Comparison of ENCODE assay signal across 16 cellular contexts in the genomic region with DNA sequence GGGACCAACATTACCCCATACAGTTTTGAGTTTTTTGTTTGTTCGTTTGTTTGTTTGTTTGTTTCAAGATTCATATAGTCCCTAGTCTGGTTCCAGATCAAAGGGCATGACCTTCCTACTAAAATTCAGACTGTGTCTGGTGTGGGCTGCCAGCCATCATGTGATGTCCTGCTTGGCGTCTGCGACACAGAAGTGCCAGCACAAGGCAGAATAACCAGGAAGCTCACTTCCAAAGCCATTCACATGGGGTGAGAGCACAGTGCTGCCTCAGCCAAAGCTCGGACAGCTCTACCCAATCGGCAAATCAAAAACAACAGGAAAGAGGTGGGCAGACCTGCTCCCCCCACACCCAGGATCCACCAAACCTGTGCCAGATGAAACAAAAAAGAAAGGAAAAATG.
DNase-seq lines count a peak whose midpoint lies in the region; TF ChIP-seq lines count a peak whose summit lies in the region.
"Had no signal": no experiment of that assay in that cellular context is flagged by ENCODE, and none has a peak within 500 bp of the region (broad histone marks: within the 10 kb centered on the region; RNA-seq: fewer than 3 reads in every experiment).

No MANE protein-coding gene starts in this region.

- no peak overlapping the region for H3K9ac ChIP-seq in trophoblast cell (ENCODE audit: low read length)
- H3K9ac ChIP-seq: KMS-11 had no signal

- no peaks in the 10 kb centered on the region for H3K79me2 ChIP-seq in trophoblast cell (ENCODE audit: control insufficient read depth, insufficient read depth, low read length, poor library complexity)

- H3K36me3 ChIP-seq in left ventricle myocardium inferior, result no peaks in the 10 kb centered on the region
- H3K36me3 ChIP-seq in trophoblast cell (ENCODE audit: control insufficient read depth in 1 of 2, insufficient read depth in 2 of 2, low read length in 2 of 2), result no peaks in the 10 kb centered on the region
- H3K36me3 ChIP-seq in esophagus muscularis mucosa, result no peaks in the 10 kb centered on the region
- H3K36me3 ChIP-seq: MG63 had no signal

- peak; percentile 64 for DNase-seq in CD1c-positive myeloid dendritic cell (ENCODE audit: extremely low spot score)
- DNase-seq in cerebellar cortex (ENCODE audit: low spot score), result peak; percentile 10
- DNase-seq in left ventricle myocardium inferior, result peak; percentile 58
- DNase-seq in trophoblast cell, result no peak
- DNase-seq in esophagus muscularis mucosa (ENCODE audit: extremely low spot score), result no peak
- DNase-seq in DMS114 treated with DMSO at 0.1 percent for 48 hours (lab: John Stamatoyannopoulos, UW; ENCODE audit: unreplicated experiment), result no peak
- no peak for DNase-seq in KBM-7
- DNase-seq in NCI-H2227 (lab: John Stamatoyannopoulos, UW; ENCODE audit: unreplicated experiment), result no peak
- DNase-seq: C1 segment of cervical spinal cord, MG63, NCI-H1105, NCI-H187, NCI-H446 treated with DMSO at 0.1 percent for 48 hours, NCI-H748 treated with DMSO at 0.1 percent for 48 hours had no signal

- no CpG with 5 or more reads among the region's 5 CpGs for WGBS in trophoblast cell (ENCODE audit: extremely low coverage, insufficient coverage, insufficient read length)
- WGBS in esophagus muscularis mucosa, result 43% methylated on average over 5 of the region's 5 CpGs

- H3K9me3 ChIP-seq in left ventricle myocardium inferior (replicated peaks) (peaks cover 4% of the 10 kb centered on the region), trophoblast cell (ENCODE audit: insufficient read depth, low read depth, low read length) (no peaks in the 10 kb centered on the region), esophagus muscularis mucosa (no peaks in the 10 kb centered on the region)
- H3K9me3 ChIP-seq: MG63 had no signal

- no peak for TF ChIP-seq POLR2A in esophagus muscularis mucosa (IDR thresholded peaks at IDR 0.05; ENCODE audit: low read depth)

- H2AFZ ChIP-seq in trophoblast cell (ENCODE audit: insufficient read depth, low read length, poor library complexity), result peak overlapping the region; percentile 67

- no peak overlapping the region for H3K23ac ChIP-seq in trophoblast cell (ENCODE audit: low read length)

- H3K14ac ChIP-seq in trophoblast cell (ENCODE audit: low read length), result peak overlapping the region; percentile 66

- H3K4me3 ChIP-seq in left ventricle myocardium inferior (no peak overlapping the region), trophoblast cell (ENCODE audit: low read depth, low read length) (no peak overlapping the region), esophagus muscularis mucosa (no peak overlapping the region)
- H3K4me3 ChIP-seq: MG63 had no signal

- H3K27me3 ChIP-seq in left ventricle myocardium inferior (ENCODE audit: low read depth) (no peaks in the 10 kb centered on the region), trophoblast cell (ENCODE audit: insufficient read depth, low read length) (no peaks in the 10 kb centered on the region), esophagus muscularis mucosa (no peaks in the 10 kb centered on the region)
- H3K27me3 ChIP-seq: MG63 had no signal

- H2BK12ac ChIP-seq in trophoblast cell (ENCODE audit: low read length), result peak overlapping the region; percentile 95

- peak overlapping the region; percentile 53 for H2BK5ac ChIP-seq in trophoblast cell (ENCODE audit: low read depth, low read length, poor library complexity)

- H3K79me1 ChIP-seq in trophoblast cell (ENCODE audit: low read length), result peaks cover 4% of the 10 kb centered on the region

- H4K12ac ChIP-seq in trophoblast cell (ENCODE audit: low read depth, low read length), result peak overlapping the region; percentile 76

- TF ChIP-seq CTCF in left ventricle myocardium inferior (IDR thresholded peaks at IDR 0.05; ENCODE audit: borderline replicate concordance) (no peak), esophagus muscularis mucosa (IDR thresholded peaks at IDR 0.05) (no peak)

- TF ChIP-seq EP300 in esophagus muscularis mucosa (IDR thresholded peaks at IDR 0.05), result no peak

- peaks cover 49% of the 10 kb centered on the region for H3K4me1 ChIP-seq in left ventricle myocardium inferior
- peaks cover 3 to 5% of the 10 kb centered on the region in 2 experiments for H3K4me1 ChIP-seq in trophoblast cell (ENCODE audit: control insufficient read depth in 1 of 2, insufficient read depth in 2 of 2, low read length in 2 of 2)
- peaks cover 28 to 41% (median 37%) of the 10 kb centered on the region in 4 donors for H3K4me1 ChIP-seq in esophagus muscularis mucosa

- H4K8ac ChIP-seq in trophoblast cell (ENCODE audit: low read depth, low read length), result peak overlapping the region; percentile 62

- intact Hi-C loops in left ventricle myocardium inferior (cut with micrococcal nuclease) (no loop called here), esophagus muscularis mucosa (cut with DNase I) (no loop called here)

- H3K27ac ChIP-seq in left ventricle myocardium inferior (replicated peaks) (peak overlapping the region; percentile 74), trophoblast cell (ENCODE audit: low read depth, low read length) (no peak overlapping the region), esophagus muscularis mucosa (replicated peaks in 1 of 4) (peak overlapping the region in 1 of 4 donors; percentile 14)
- H3K27ac ChIP-seq: HL-60, KMS-11 had no signal

- no peak overlapping the region for H3K4ac ChIP-seq in trophoblast cell (ENCODE audit: low read depth, low read length)

- H4K91ac ChIP-seq in trophoblast cell (ENCODE audit: low read depth, low read length), result peak overlapping the region; percentile 72

- peak overlapping the region; percentile 76 for H3K18ac ChIP-seq in trophoblast cell (ENCODE audit: low read length)

- H2BK120ac ChIP-seq in trophoblast cell (ENCODE audit: insufficient read depth, low read length, poor library complexity), result peak overlapping the region; percentile 55

- peak overlapping the region; percentile 78 for H2AK5ac ChIP-seq in trophoblast cell (ENCODE audit: low read length)

- in situ Hi-C loops in KBM-7 (cut with MboI; ENCODE audit: low pct_unique_long_range_greater_than_20kb, low sequenced_read_pairs), result no loop called here

- H3K4me2 ChIP-seq in trophoblast cell (ENCODE audit: low read length), result no peak overlapping the region
- H3K4me2 ChIP-seq: KMS-11 had no signal

Comparison
In these comparisons a context has a peak if more than half of its experiments do, and no peak if none do; other contexts are left out.
1. DNase-seq: peak in CD1c-positive myeloid dendritic cell (single experiment), cerebellar cortex (single experiment) and left ventricle myocardium inferior (single experiment); none in trophoblast cell (0 of 2), esophagus muscularis mucosa (single experiment), DMS114 treated with DMSO at 0.1 percent for 48 hours (single experiment), KBM-7 (single experiment) and NCI-H2227 (single experiment).